Comparison of ENCODE assay signal across 1 cellular context in the genomic region with DNA sequence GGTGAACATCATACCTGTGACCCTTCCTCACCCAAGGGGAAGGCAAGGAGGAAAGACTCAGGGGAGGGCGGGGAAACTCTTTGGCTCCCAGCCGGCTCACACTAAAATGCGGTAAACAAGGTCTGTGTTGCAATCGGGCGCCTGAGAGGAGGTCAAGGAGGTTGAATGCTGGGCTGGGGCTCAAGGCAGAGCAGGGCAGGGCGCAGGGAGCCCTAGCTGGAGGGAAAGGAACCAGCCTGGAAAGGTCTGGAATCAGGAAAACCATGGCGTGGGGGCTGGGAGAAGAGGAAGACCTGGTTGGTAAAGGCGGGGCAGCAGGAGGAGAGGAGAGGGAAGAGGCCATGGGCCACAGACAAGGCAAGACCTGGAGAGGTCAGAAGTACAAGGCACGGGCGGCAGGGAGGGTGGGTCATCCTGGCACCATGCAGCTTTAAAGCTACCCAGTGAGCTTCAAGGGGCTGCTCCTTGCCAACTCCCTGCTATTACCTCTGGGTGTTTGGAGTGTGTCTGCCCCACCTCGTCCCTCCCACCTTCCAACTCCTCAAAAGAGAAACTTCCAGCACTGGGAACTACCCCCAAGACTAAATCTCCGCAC.
TF ChIP-seq lines count a peak whose summit lies in the region.

No MANE protein-coding gene starts in this region.

TF ChIP-seq in HepG2, 621 proteins besides CTCF, POLR2A, EP300 and RAD21 (continued from another document and continues in another):
- TF ChIP-seq, protein P1, sequence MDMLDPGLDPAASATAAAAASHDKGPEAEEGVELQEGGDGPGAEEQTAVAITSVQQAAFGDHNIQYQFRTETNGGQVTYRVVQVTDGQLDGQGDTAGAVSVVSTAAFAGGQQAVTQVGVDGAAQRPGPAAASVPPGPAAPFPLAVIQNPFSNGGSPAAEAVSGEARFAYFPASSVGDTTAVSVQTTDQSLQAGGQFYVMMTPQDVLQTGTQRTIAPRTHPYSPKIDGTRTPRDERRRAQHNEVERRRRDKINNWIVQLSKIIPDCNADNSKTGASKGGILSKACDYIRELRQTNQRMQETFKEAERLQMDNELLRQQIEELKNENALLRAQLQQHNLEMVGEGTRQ (IDR thresholded peaks at IDR 0.05; ENCODE audit: low read depth, low read length): no peak
- TF ChIP-seq, protein P1 (CRISPR knock-in tag; IDR thresholded peaks at IDR 0.05; ENCODE audit: borderline replicate concordance): no peak
- no peak for TF ChIP-seq ZFP62 (CRISPR knock-in tag; IDR thresholded peaks at IDR 0.05)
- TF ChIP-seq, protein P2, sequence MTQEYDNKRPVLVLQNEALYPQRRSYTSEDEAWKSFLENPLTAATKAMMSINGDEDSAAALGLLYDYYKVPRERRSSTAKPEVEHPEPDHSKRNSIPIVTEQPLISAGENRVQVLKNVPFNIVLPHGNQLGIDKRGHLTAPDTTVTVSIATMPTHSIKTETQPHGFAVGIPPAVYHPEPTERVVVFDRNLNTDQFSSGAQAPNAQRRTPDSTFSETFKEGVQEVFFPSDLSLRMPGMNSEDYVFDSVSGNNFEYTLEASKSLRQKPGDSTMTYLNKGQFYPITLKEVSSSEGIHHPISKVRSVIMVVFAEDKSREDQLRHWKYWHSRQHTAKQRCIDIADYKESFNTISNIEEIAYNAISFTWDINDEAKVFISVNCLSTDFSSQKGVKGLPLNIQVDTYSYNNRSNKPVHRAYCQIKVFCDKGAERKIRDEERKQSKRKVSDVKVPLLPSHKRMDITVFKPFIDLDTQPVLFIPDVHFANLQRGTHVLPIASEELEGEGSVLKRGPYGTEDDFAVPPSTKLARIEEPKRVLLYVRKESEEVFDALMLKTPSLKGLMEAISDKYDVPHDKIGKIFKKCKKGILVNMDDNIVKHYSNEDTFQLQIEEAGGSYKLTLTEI (CRISPR knock-in tag; conservative IDR thresholded peaks at IDR 0.05): no peak
- no peak for TF ChIP-seq PRPF4 (IDR thresholded peaks at IDR 0.05; ENCODE audit: low read depth, low read length, poor library complexity, severe bottlenecking)
- no peak for TF ChIP-seq ZNF160 (CRISPR knock-in tag; IDR thresholded peaks at IDR 0.05)
- no peak for TF ChIP-seq PHF5A (CRISPR knock-in tag; IDR thresholded peaks at IDR 0.05; ENCODE audit: low read depth, unreplicated experiment)
- no peak for TF ChIP-seq ZSCAN29 (CRISPR knock-in tag; conservative IDR thresholded peaks at IDR 0.05)
- TF ChIP-seq BCL3 (CRISPR knock-in tag; IDR thresholded peaks at IDR 0.05): no peak; the same call in 1 of the 2 replicates
- TF ChIP-seq HNF1A (IDR thresholded peaks at IDR 0.05; ENCODE audit: low read depth): no peak
- TF ChIP-seq HNF1A (CRISPR knock-in tag; IDR thresholded peaks at IDR 0.05; ENCODE audit: borderline replicate concordance): peak; percentile 45; the same call in 1 of the 2 replicates
- no peak for TF ChIP-seq TBX3 (IDR thresholded peaks at IDR 0.05; ENCODE audit: borderline replicate concordance)
- peak; percentile 33; the same call in 1 of the 2 replicates for TF ChIP-seq SOX13 (IDR thresholded peaks at IDR 0.05)
- peak in 1 of 2 experiments; percentile 95; a peak in 2 of 4 replicates for TF ChIP-seq SOX13 (CRISPR knock-in tag; conservative IDR thresholded peaks at IDR 0.05 in 1 of 2, IDR thresholded peaks at IDR 0.05 in 1 of 2)
- TF ChIP-seq SRSF9 (IDR thresholded peaks at IDR 0.05; ENCODE audit: borderline replicate concordance, insufficient read depth, low read depth, low read length, poor library complexity, severe bottlenecking): no peak
- TF ChIP-seq ZNF639 (CRISPR knock-in tag; conservative IDR thresholded peaks at IDR 0.05): no peak
- TF ChIP-seq BORCS8-MEF2B (CRISPR knock-in tag; IDR thresholded peaks at IDR 0.05): no peak
- TF ChIP-seq KLF6 (CRISPR knock-in tag; IDR thresholded peaks at IDR 0.05): 0 out of 2 replicates have a peak, but pooled peaks have one; percentile 53
- no peak for TF ChIP-seq GATA4 (IDR thresholded peaks at IDR 0.05; ENCODE audit: borderline replicate concordance, low read depth)
- no peak for TF ChIP-seq ZNF12 (CRISPR knock-in tag; IDR thresholded peaks at IDR 0.05)
- TF ChIP-seq DMAP1 (CRISPR knock-in tag; IDR thresholded peaks at IDR 0.05): no peak
- TF ChIP-seq ZNF672 (CRISPR knock-in tag; IDR thresholded peaks at IDR 0.05): no peak
- no peak for TF ChIP-seq ZNF24 (IDR thresholded peaks at IDR 0.05)
- no peak for TF ChIP-seq ZNF713 (CRISPR knock-in tag; IDR thresholded peaks at IDR 0.05)
- TF ChIP-seq, protein P3, sequence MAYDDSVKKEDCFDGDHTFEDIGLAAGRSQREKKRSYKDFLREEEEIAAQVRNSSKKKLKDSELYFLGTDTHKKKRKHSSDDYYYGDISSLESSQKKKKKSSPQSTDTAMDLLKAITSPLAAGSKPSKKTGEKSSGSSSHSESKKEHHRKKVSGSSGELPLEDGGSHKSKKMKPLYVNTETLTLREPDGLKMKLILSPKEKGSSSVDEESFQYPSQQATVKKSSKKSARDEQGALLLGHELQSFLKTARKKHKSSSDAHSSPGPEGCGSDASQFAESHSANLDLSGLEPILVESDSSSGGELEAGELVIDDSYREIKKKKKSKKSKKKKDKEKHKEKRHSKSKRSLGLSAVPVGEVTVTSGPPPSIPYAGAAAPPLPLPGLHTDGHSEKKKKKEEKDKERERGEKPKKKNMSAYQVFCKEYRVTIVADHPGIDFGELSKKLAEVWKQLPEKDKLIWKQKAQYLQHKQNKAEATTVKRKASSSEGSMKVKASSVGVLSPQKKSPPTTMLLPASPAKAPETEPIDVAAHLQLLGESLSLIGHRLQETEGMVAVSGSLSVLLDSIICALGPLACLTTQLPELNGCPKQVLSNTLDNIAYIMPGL (CRISPR knock-in tag; IDR thresholded peaks at IDR 0.05; ENCODE audit: borderline replicate concordance in 1 of 2, low read depth in 1 of 2): no peak; a peak in 1 of 4 replicates
- TF ChIP-seq ZFY (CRISPR knock-in tag; IDR thresholded peaks at IDR 0.05): no peak
- no peak for TF ChIP-seq ZSCAN30 (CRISPR knock-in tag; IDR thresholded peaks at IDR 0.05)
- TF ChIP-seq ARHGAP35 (CRISPR knock-in tag; IDR thresholded peaks at IDR 0.05; ENCODE audit: borderline replicate concordance): no peak
- TF ChIP-seq, protein P4, sequence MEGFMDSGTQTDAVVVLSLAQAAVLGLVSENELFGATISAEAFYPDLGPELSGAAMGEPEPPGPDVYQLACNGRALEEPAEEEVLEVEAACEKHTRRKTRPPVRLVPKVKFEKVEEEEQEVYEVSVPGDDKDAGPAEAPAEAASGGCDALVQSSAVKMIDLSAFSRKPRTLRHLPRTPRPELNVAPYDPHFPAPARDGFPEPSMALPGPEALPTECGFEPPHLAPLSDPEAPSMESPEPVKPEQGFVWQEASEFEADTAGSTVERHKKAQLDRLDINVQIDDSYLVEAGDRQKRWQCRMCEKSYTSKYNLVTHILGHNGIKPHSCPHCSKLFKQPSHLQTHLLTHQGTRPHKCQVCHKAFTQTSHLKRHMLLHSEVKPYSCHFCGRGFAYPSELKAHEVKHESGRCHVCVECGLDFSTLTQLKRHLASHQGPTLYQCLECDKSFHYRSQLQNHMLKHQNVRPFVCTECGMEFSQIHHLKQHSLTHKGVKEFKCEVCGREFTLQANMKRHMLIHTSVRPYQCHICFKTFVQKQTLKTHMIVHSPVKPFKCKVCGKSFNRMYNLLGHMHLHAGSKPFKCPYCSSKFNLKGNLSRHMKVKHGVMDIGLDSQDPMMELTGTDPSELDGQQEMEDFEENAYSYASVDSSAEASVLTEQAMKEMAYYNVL (CRISPR knock-in tag; IDR thresholded peaks at IDR 0.05; ENCODE audit: borderline replicate concordance): 0 out of 2 replicates have a peak, but pooled peaks have one; percentile 20
- TF ChIP-seq ZKSCAN5 (CRISPR knock-in tag; IDR thresholded peaks at IDR 0.05): no peak
- TF ChIP-seq ZFYVE20 (CRISPR knock-in tag; IDR thresholded peaks at IDR 0.05; ENCODE audit: borderline replicate concordance, low read depth): no peak
- TF ChIP-seq, protein P5, sequence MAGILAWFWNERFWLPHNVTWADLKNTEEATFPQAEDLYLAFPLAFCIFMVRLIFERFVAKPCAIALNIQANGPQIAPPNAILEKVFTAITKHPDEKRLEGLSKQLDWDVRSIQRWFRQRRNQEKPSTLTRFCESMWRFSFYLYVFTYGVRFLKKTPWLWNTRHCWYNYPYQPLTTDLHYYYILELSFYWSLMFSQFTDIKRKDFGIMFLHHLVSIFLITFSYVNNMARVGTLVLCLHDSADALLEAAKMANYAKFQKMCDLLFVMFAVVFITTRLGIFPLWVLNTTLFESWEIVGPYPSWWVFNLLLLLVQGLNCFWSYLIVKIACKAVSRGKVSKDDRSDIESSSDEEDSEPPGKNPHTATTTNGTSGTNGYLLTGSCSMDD (CRISPR knock-in tag; IDR thresholded peaks at IDR 0.05): no peak
- peak; percentile 70; the same call in 1 of the 2 replicates for TF ChIP-seq ZNF724P (CRISPR knock-in tag; IDR thresholded peaks at IDR 0.05; ENCODE audit: borderline replicate concordance)
- TF ChIP-seq, protein P6, sequence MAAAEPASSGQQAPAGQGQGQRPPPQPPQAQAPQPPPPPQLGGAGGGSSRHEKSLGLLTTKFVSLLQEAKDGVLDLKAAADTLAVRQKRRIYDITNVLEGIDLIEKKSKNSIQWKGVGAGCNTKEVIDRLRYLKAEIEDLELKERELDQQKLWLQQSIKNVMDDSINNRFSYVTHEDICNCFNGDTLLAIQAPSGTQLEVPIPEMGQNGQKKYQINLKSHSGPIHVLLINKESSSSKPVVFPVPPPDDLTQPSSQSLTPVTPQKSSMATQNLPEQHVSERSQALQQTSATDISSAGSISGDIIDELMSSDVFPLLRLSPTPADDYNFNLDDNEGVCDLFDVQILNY (CRISPR knock-in tag; conservative IDR thresholded peaks at IDR 0.05): no peak
- no peak for TF ChIP-seq ZNF772 (CRISPR knock-in tag; IDR thresholded peaks at IDR 0.05)
- TF ChIP-seq, protein P7, sequence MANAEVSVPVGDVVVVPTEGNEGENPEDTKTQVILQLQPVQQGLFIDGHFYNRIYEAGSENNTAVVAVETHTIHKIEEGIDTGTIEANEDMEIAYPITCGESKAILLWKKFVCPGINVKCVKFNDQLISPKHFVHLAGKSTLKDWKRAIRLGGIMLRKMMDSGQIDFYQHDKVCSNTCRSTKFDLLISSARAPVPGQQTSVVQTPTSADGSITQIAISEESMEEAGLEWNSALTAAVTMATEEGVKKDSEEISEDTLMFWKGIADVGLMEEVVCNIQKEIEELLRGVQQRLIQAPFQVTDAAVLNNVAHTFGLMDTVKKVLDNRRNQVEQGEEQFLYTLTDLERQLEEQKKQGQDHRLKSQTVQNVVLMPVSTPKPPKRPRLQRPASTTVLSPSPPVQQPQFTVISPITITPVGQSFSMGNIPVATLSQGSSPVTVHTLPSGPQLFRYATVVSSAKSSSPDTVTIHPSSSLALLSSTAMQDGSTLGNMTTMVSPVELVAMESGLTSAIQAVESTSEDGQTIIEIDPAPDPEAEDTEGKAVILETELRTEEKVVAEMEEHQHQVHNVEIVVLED (CRISPR knock-in tag; IDR thresholded peaks at IDR 0.05; ENCODE audit: borderline replicate concordance): no peak
- TF ChIP-seq ZNF530 (CRISPR knock-in tag; IDR thresholded peaks at IDR 0.05; ENCODE audit: low read depth): no peak
- no peak for TF ChIP-seq ZMAT5 (CRISPR knock-in tag; IDR thresholded peaks at IDR 0.05; ENCODE audit: borderline replicate concordance, low read depth)
- TF ChIP-seq PITX1 (CRISPR knock-in tag; IDR thresholded peaks at IDR 0.05): peak; percentile 75
- TF ChIP-seq PHF20 (CRISPR knock-in tag; IDR thresholded peaks at IDR 0.05): no peak
